ENCODE assay signal across 21 cellular contexts in the genomic region with DNA sequence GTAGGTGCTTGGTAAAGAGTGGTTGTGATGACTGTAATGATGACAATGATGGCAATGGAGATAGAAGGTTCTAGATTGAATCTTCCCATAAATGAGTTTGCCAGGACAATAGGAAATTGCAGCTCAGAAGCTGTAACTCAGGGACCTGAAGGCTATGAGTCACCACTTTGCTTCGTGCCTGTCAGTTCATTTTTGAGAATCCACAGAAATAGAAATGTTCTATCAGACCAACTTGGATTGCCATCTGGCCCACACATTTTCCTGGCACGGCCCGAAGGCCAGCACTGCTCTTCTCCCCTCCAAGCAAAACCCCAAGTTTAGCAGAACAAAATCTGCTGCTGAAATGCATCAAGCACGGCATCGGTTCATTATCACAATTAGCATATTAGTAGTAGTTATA.
DNase-seq lines count a peak whose midpoint lies in the region; ATAC-seq and FAIRE-seq lines count a peak whose summit lies in the region.
"Had no signal": no experiment of that assay in that cellular context is flagged by ENCODE, and none has a peak within 500 bp of the region (broad histone marks: within the 10 kb centered on the region; RNA-seq: fewer than 3 reads in every experiment).

No MANE protein-coding gene starts in this region.

- no peak for DNase-seq in activated T-cell treated with anti-CD3 and anti-CD28 coated beads, Interleukin-2, amount 50 U/mL, for 4 hours
- no peak for DNase-seq in activated T-cell treated with anti-CD3 and anti-CD28 coated beads, Interleukin-2, amount 50 U/mL, for 48 hours
- DNase-seq in RKO (ENCODE audit: low spot score) (peak; percentile 10), cerebellar cortex (ENCODE audit: low spot score) (peak; percentile 98), renal cortical epithelial cell (ENCODE audit: low read depth) (peak; percentile 49), GM19239 (ENCODE audit: insufficient read length, low spot score) (no peak), posterior vena cava (ENCODE audit: low spot score) (no peak)
- DNase-seq in activated T-helper 2 cell treated with anti-CD3 and anti-CD28 coated beads, Interferon-gamma antibody, Interleukin-2, Interleukin-4, amounts not matched to agents 10 μg/mL and 5 μg/mL and 100 μg/mL, durations not matched to agents 14 hours and 24 hours and 36 hours (ENCODE audit: low spot score), result no peak
- DNase-seq: activated CD4-positive, alpha-beta T cell treated with anti-CD3 and anti-CD28 coated beads, Interleukin-2, amount 50 U/mL, for 1 hour; H9; left colon; MM.1S; NCI-H187; NCI-H2227 treated with DMSO at 0.1 percent for 48 hours; stimulated activated CD4-positive, alpha-beta T cell treated with anti-CD3 and anti-CD28 coated beads, Interleukin-2, amount 100 ng/mL, for 48 hours had no signal

- H3K4me3 Mint-ChIP-seq in activated T-cell treated with anti-CD3 and anti-CD28 coated beads, Interleukin-2, amount 50 U/mL, for 4 hours, result peak overlapping the region; percentile 31
- no peak overlapping the region for H3K4me3 Mint-ChIP-seq in activated T-helper 2 cell treated with anti-CD3 and anti-CD28 coated beads, Interferon-gamma antibody, Interleukin-2, Interleukin-4, amounts not matched to agents 10 μg/mL and 5 μg/mL and 100 μg/mL, durations not matched to agents 14 hours and 24 hours and 36 hours (ENCODE audit: low read depth)
- H3K4me3 Mint-ChIP-seq: H9; natural killer cell treated with Interleukin-12 subunit alpha and Interleukin-12 subunit beta and Interleukin-15 and Interleukin-18, amount 100 ng/mL, for 72 hours had no signal

- intact Hi-C loops in activated T-helper 2 cell treated with anti-CD3 and anti-CD28 coated beads, Interferon-gamma antibody, Interleukin-2, Interleukin-4, amounts not matched to agents 10 μg/mL and 5 μg/mL and 100 μg/mL, durations not matched to agents 14 hours and 24 hours and 36 hours (cut with micrococcal nuclease), result loop anchor here (10.0 kb wide), 1 partner anchor 370 kb away; no protein-coding TSS in a partner anchor
- intact Hi-C loops in posterior vena cava (cut with DNase I), result no loop called here

- no peaks in the 10 kb centered on the region for H3K36me3 Mint-ChIP-seq in activated T-cell treated with anti-CD3 and anti-CD28 coated beads, Interleukin-2, amount 50 U/mL, for 4 hours (ENCODE audit: insufficient read depth)
- H3K36me3 Mint-ChIP-seq in activated T-helper 2 cell treated with anti-CD3 and anti-CD28 coated beads, Interferon-gamma antibody, Interleukin-2, Interleukin-4, amounts not matched to agents 10 μg/mL and 5 μg/mL and 100 μg/mL, durations not matched to agents 14 hours and 24 hours and 36 hours (ENCODE audit: low read depth), result no peaks in the 10 kb centered on the region
- H3K36me3 Mint-ChIP-seq: natural killer cell treated with Interleukin-12 subunit alpha and Interleukin-12 subunit beta and Interleukin-15 and Interleukin-18, amount 100 ng/mL, for 72 hours had no signal

- H3K4me1 Mint-ChIP-seq in activated T-cell treated with anti-CD3 and anti-CD28 coated beads, Interleukin-2, amount 50 U/mL, for 4 hours (ENCODE audit: low read depth), result peaks cover 52% of the 10 kb centered on the region
- H3K4me1 Mint-ChIP-seq in activated T-helper 2 cell treated with anti-CD3 and anti-CD28 coated beads, Interferon-gamma antibody, Interleukin-2, Interleukin-4, amounts not matched to agents 10 μg/mL and 5 μg/mL and 100 μg/mL, durations not matched to agents 14 hours and 24 hours and 36 hours (ENCODE audit: low read depth), result peaks cover 38% of the 10 kb centered on the region

- H3K27ac Mint-ChIP-seq in activated T-helper 2 cell treated with anti-CD3 and anti-CD28 coated beads, Interferon-gamma antibody, Interleukin-2, Interleukin-4, amounts not matched to agents 10 μg/mL and 5 μg/mL and 100 μg/mL, durations not matched to agents 14 hours and 24 hours and 36 hours, result no peak overlapping the region
- H3K27ac Mint-ChIP-seq: H9 had no signal

- no peaks in the 10 kb centered on the region for H3K27me3 Mint-ChIP-seq in activated T-cell treated with anti-CD3 and anti-CD28 coated beads, Interleukin-2, amount 50 U/mL, for 4 hours (ENCODE audit: low read depth)
- no peaks in the 10 kb centered on the region for H3K27me3 Mint-ChIP-seq in activated T-helper 2 cell treated with anti-CD3 and anti-CD28 coated beads, Interferon-gamma antibody, Interleukin-2, Interleukin-4, amounts not matched to agents 10 μg/mL and 5 μg/mL and 100 μg/mL, durations not matched to agents 14 hours and 24 hours and 36 hours (ENCODE audit: low read depth)
- H3K27me3 Mint-ChIP-seq: natural killer cell treated with Interleukin-12 subunit alpha and Interleukin-12 subunit beta and Interleukin-15 and Interleukin-18, amount 100 ng/mL, for 72 hours had no signal

- no peak for FAIRE-seq in GM19239 (lab: Jason Lieb, UNC)
- FAIRE-seq: A204.1, frontal cortex, G401.6, GM12891 had no signal

- no peaks in the 10 kb centered on the region for H3K9me3 Mint-ChIP-seq in activated T-cell treated with anti-CD3 and anti-CD28 coated beads, Interleukin-2, amount 50 U/mL, for 4 hours
- no peaks in the 10 kb centered on the region for H3K9me3 Mint-ChIP-seq in activated T-helper 2 cell treated with anti-CD3 and anti-CD28 coated beads, Interferon-gamma antibody, Interleukin-2, Interleukin-4, amounts not matched to agents 10 μg/mL and 5 μg/mL and 100 μg/mL, durations not matched to agents 14 hours and 24 hours and 36 hours
- H3K9me3 Mint-ChIP-seq: H9; natural killer cell treated with Interleukin-12 subunit alpha and Interleukin-12 subunit beta and Interleukin-15 and Interleukin-18, amount 100 ng/mL, for 72 hours had no signal

- no peak for ATAC-seq in activated T-cell treated with anti-CD3 and anti-CD28 coated beads, Interleukin-2, amount 50 U/mL, for 4 hours
- ATAC-seq: left colon; natural killer cell treated with Interleukin-12 subunit alpha and Interleukin-12 subunit beta and Interleukin-15 and Interleukin-18, amount 100 ng/mL, for 72 hours; Panc1 had no signal

Comparison
In these comparisons a context has a peak if more than half of its experiments do, and no peak if none do; other contexts are left out.
1. DNase-seq: peak in RKO (single experiment), cerebellar cortex (single experiment) and renal cortical epithelial cell (single experiment); none in activated T-cell treated with anti-CD3 and anti-CD28 coated beads, Interleukin-2, amount 50 U/mL, for 4 hours (single experiment), activated T-cell treated with anti-CD3 and anti-CD28 coated beads, Interleukin-2, amount 50 U/mL, for 48 hours (0 of 2), activated T-helper 2 cell treated with anti-CD3 and anti-CD28 coated beads, Interferon-gamma antibody, Interleukin-2, Interleukin-4, amounts not matched to agents 10 μg/mL and 5 μg/mL and 100 μg/mL, durations not matched to agents 14 hours and 24 hours and 36 hours (single experiment), GM19239 (single experiment) and posterior vena cava (single experiment).